27 cellular contexts compared by ENCODE assay signal in the genomic region with DNA sequence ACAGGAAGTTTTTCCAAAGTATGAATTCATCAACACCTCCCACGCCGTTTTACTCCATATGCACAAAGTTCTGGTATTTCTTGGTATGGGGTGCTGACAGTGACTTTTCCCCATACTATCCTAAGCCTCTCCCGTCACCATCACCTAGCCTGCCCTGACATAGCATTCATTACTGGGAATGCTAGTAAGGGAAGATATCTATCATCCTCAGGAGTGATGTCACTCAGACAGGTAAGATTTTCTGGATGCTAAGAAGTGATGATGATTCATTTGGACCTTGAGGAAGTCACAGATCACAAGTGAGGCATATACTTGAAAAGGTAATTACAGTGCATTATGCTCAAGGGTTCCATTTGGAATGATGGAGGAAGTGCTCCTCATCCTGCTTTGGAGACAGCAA.
"Had no signal": no experiment of that assay in that cellular context is flagged by ENCODE, and none has a peak within 500 bp of the region (broad histone marks: within the 10 kb centered on the region; RNA-seq: fewer than 3 reads in every experiment).

No MANE protein-coding gene starts in this region.

- H3K36me3 ChIP-seq: neural progenitor cell, ovary, spleen, stomach, tibial artery, transverse colon, upper lobe of left lung, uterus had no signal

- H3K9ac ChIP-seq: neural progenitor cell, parathyroid adenoma had no signal

- H3K27me3 ChIP-seq: neural progenitor cell, ovary, spleen, stomach, tibial artery, transverse colon, upper lobe of left lung, uterus had no signal

- DNase-seq: naive B cell; naive thymus-derived CD8-positive, alpha-beta T cell; nephron progenitor cell; occipital lobe; ovary; posterior cingulate gyrus; psoas muscle; right cardiac atrium; spleen; stimulated activated CD4-positive, alpha-beta T cell treated with anti-CD3 and anti-CD28 coated beads, Interleukin-12 subunit alpha, Interleukin-12 subunit beta, amount 100 ng/mL, for 4 hours; stimulated activated CD4-positive, alpha-beta T cell treated with anti-CD3 and anti-CD28 coated beads, Interleukin-1b, Interleukin-23, amount 100 ng/mL, for 48 hours; stimulated activated CD4-positive, alpha-beta T cell treated with anti-CD3 and anti-CD28 coated beads, Interleukin-4, amount 100 ng/mL, for 1 hour; stimulated activated CD4-positive, alpha-beta T cell treated with anti-CD3 and anti-CD28 coated beads, Interleukin-4, amount 100 ng/mL, for 4 hours; stimulated activated CD8-positive, alpha-beta memory T cell treated with anti-CD3 and anti-CD28 coated beads, Interleukin-4, amount 100 ng/mL, for 48 hours; stimulated activated naive CD4-positive, alpha-beta T cell treated with Interleukin-2 at 50 U/mL for 16 hours; stomach; tibial artery; transverse colon; upper lobe of left lung; uterus had no signal

- H3K4me1 ChIP-seq: neural progenitor cell, parathyroid adenoma, psoas muscle, spleen, stomach, tibial artery, transverse colon, upper lobe of left lung, uterus had no signal

- H3K27ac ChIP-seq: neural progenitor cell, ovary, parathyroid adenoma, psoas muscle, skin epidermis, spleen, stomach, tibial artery, transverse colon, upper lobe of left lung, uterus had no signal

- H3K4me3 ChIP-seq: neural progenitor cell, ovary, psoas muscle, skin epidermis, smooth muscle cell, spleen, stomach, tibial artery, transverse colon, upper lobe of left lung, uterus had no signal

- H2AFZ ChIP-seq: neural progenitor cell, parathyroid adenoma had no signal

- H3K9me3 ChIP-seq: ovary, psoas muscle, tibial artery, transverse colon, upper lobe of left lung, uterus had no signal

- H3K79me2 ChIP-seq: parathyroid adenoma had no signal

- ATAC-seq: naive thymus-derived CD8-positive, alpha-beta T cell; natural killer cell treated with Interleukin-12 subunit alpha and Interleukin-12 subunit beta and Interleukin-15 and Interleukin-18, amount 100 ng/mL, for 72 hours; psoas muscle; right cardiac atrium; sciatic nerve; stimulated activated memory B cell treated with anti-CD40 and anti-IgM and Interleukin-4, amounts not matched to agents 10 μg/mL and 1 μg/mL and 100 μg/mL, for 72 hours had no signal

- H3K4me2 ChIP-seq: neural progenitor cell, smooth muscle cell had no signal
